ENCODE assay signal across 26 cellular contexts in the genomic region with DNA sequence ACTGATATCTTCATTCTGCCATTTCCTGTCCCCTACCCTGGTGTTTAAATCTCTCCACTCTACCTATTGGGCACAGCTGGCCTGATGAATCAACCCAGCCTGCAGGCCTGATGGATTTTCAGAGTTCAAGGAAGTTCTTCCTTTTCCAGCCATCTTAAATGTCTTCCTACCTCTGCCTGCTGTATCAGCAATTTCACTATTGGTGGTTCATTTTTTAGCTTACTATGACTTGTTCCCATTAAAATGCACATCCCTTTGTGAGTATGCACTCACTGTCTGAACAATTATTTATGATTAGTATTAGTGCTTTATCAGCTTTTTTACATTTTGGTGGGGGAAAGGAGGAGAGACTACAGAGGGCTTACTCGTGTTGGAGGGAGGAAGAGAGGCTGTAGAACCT. TPM values are rescaled to one million over a fixed set of nuclear protein-coding genes. Genes with fewer than 3 reads are reported as not detected.
DNase-seq lines count a peak whose midpoint lies in the region; ATAC-seq, FAIRE-seq and TF ChIP-seq lines count a peak whose summit lies in the region.
"Had no signal": no experiment of that assay in that cellular context is flagged by ENCODE, and none has a peak within 500 bp of the region (broad histone marks: within the 10 kb centered on the region; RNA-seq: fewer than 3 reads in every experiment).

No MANE protein-coding gene starts in this region.

- intact Hi-C loops in HepG2 (cut with micrococcal nuclease; ENCODE audit: unreplicated experiment) = no loop called here
- intact Hi-C loops in right lobe of liver (cut with DNase I) = no loop called here
- intact Hi-C loops in K562 (cut with micrococcal nuclease) = no loop called here

- TF ChIP-seq POLR2A in HepG2 (IDR thresholded peaks at IDR 0.05; ENCODE audit: insufficient read depth in 1 of 2, low read depth in 2 of 2, low read length in 2 of 2) (no peak), right lobe of liver (IDR thresholded peaks at IDR 0.05) (no peak), K562 (conservative IDR thresholded peaks at IDR 0.05) (no peak)

- DNase-seq in HepG2 (ENCODE audit: low spot score) (no peak), right lobe of liver (no peak), K562 (ENCODE audit: extremely low read depth in 1 of 4, low spot score in 3 of 4) (no peak), islet precursor cell (peak; percentile 8), hypothalamus (lab: John Stamatoyannopoulos, UW) (no peak)
- DNase-seq: ACHN; AML-193; BE2C; Calu3; CD4-positive, alpha-beta T cell; COR-L47; DMS53; DMS79 treated with DMSO at 0.1 percent for 48 hours; GF-D8; GM23248; H7; HCEC 1CT had no signal

- WGBS in HepG2 (ENCODE audit: low lambda C conversion rate) = 0% methylated on average over 1 of the region's 1 CpG
- 0% methylated on average over 1 of the region's 1 CpG for WGBS in right lobe of liver (ENCODE audit: insufficient coverage, low coverage, low lambda C conversion rate, missing lambda C conversion rate)
- 0% methylated on average over 1 of the region's 1 CpG for WGBS in K562 (ENCODE audit: insufficient coverage, low coverage, missing lambda C conversion rate)

- H3K4me3 ChIP-seq in HepG2 (replicated peaks in 1 of 3; ENCODE audit: insufficient read depth in 1 of 3, low read depth in 2 of 3, low read length in 3 of 3) (no peak overlapping the region), right lobe of liver (no peak overlapping the region), K562 (no peak overlapping the region)
- H3K4me3 ChIP-seq: BLaER1 treated with 17β-estradiol and CSF1 and Interleukin-3, amounts not matched to agents 10 nM and 100 nM; GM23248 had no signal

- H3K9me3 ChIP-seq in HepG2 (ENCODE audit: low read length) = peaks cover 20% of the 10 kb centered on the region
- peaks cover 0 to 6% (median 0%) of the 10 kb centered on the region in 4 donors for H3K9me3 ChIP-seq in right lobe of liver
- H3K9me3 ChIP-seq in K562 (replicated peaks; ENCODE audit: control insufficient read depth, insufficient read depth, low read depth, low read length) = no peaks in the 10 kb centered on the region; the same call in none of the 2 replicates
- H3K9me3 ChIP-seq: BE2C had no signal

- no peaks in the 10 kb centered on the region for H3K79me2 ChIP-seq in HepG2 (ENCODE audit: insufficient read depth, low read length)
- no peaks in the 10 kb centered on the region for H3K79me2 ChIP-seq in K562 (ENCODE audit: control insufficient read depth, insufficient read depth, low read length)

- TF ChIP-seq EP300 in HepG2 (IDR thresholded peaks at IDR 0.05; ENCODE audit: low read depth in 2 of 2, low read length in 2 of 2) (no peak), HepG2 (CRISPR knock-in tag; IDR thresholded peaks at IDR 0.05; ENCODE audit: borderline replicate concordance) (no peak), K562 (IDR thresholded peaks at IDR 0.05; ENCODE audit: low read length) (no peak)

- BruUV-seq in HepG2 (replicated peaks; lab: Mats Ljungman, UMichigan) = no TSS peak
- no TSS peak for BruUV-seq in K562 (replicated peaks; lab: Mats Ljungman, UMichigan)

- H3K9ac ChIP-seq in HepG2 (ENCODE audit: insufficient read depth, low read depth, low read length) (no peak overlapping the region), K562 (ENCODE audit: insufficient read depth in 1 of 2, low read depth in 2 of 2, low read length in 2 of 2) (no peak overlapping the region)
- H3K9ac ChIP-seq: BLaER1 treated with 17β-estradiol and CSF1 and Interleukin-3, amounts not matched to agents 10 nM and 100 nM; GM23248 had no signal

- H3K36me3 ChIP-seq in HepG2 (replicated peaks in 1 of 2; ENCODE audit: control insufficient read depth in 1 of 2, insufficient read depth in 2 of 2, low read length in 2 of 2) = no peaks in the 10 kb centered on the region
- no peaks in the 10 kb centered on the region for H3K36me3 ChIP-seq in right lobe of liver
- H3K36me3 ChIP-seq in K562 (ENCODE audit: control insufficient read depth, insufficient read depth, low read length) = no peaks in the 10 kb centered on the region
- H3K36me3 ChIP-seq: BE2C; BLaER1 treated with 17β-estradiol and CSF1 and Interleukin-3, amounts not matched to agents 10 nM and 100 nM had no signal

- in situ Hi-C loops in HepG2 (cut with HindIII; ENCODE audit: extremely low pct_ligation_motif_present, low pct_unique_long_range_greater_than_20kb) = no loop called here
- in situ Hi-C loops in K562 (cut with MboI) = no loop called here

- H2AFZ ChIP-seq in HepG2 (ENCODE audit: low read length) (no peak overlapping the region), K562 (ENCODE audit: low read depth, low read length) (no peak overlapping the region)
- H2AFZ ChIP-seq: GM23248 had no signal

- TF ChIP-seq RAD21 in HepG2 (CRISPR knock-in tag; IDR thresholded peaks at IDR 0.05) = no peak
- no peak for TF ChIP-seq RAD21 in K562 (CRISPR knock-in tag; conservative IDR thresholded peaks at IDR 0.05 in 1 of 2, IDR thresholded peaks at IDR 0.05 in 1 of 2)

- CTCF ChIA-PET in HepG2 (lab: Yijun Ruan, JAX; ENCODE audit: low intra/inter-chr PET ratio, low total read pairs) (no interaction called here), K562 (lab: Yijun Ruan, JAX; ENCODE audit: low intra/inter-chr PET ratio) (no interaction called here)

- no peak overlapping the region for H3K27ac ChIP-seq in HepG2 (ENCODE audit: extremely low read length, insufficient read depth, low read length)
- H3K27ac ChIP-seq in right lobe of liver = no peak overlapping the region
- H3K27ac ChIP-seq in K562 (ENCODE audit: extremely low read depth, low read depth, low read length) = no peak overlapping the region
- H3K27ac ChIP-seq: 22Rv1; BLaER1 treated with 17β-estradiol and CSF1 and Interleukin-3, amounts not matched to agents 10 nM and 100 nM; GM23248 had no signal

- H3K4me2 ChIP-seq in HepG2 (ENCODE audit: low read depth, low read length) = no peak overlapping the region
- no peak overlapping the region for H3K4me2 ChIP-seq in K562 (ENCODE audit: insufficient read depth, low read length)
- H3K4me2 ChIP-seq: BLaER1 treated with 17β-estradiol and CSF1 and Interleukin-3, amounts not matched to agents 10 nM and 100 nM had no signal

- ATAC-seq in HepG2 (no peak), right lobe of liver (no peak), K562 (no peak), GM18517 (IDR thresholded peaks at IDR 0.05; ENCODE audit: unreplicated experiment) (no peak)

- H4K20me1 ChIP-seq in HepG2 (ENCODE audit: insufficient read depth, low read length) (no peaks in the 10 kb centered on the region), K562 (replicated peaks; ENCODE audit: control insufficient read depth, insufficient read depth, low read length) (no peaks in the 10 kb centered on the region)
- H4K20me1 ChIP-seq: BLaER1 treated with 17β-estradiol and CSF1 and Interleukin-3, amounts not matched to agents 10 nM and 100 nM had no signal

- no peak for TF ChIP-seq CTCF in HepG2 (CRISPR knock-in tag; IDR thresholded peaks at IDR 0.05)
- TF ChIP-seq CTCF in right lobe of liver (IDR thresholded peaks at IDR 0.05) = no peak
- no peak for TF ChIP-seq CTCF in K562 (IDR thresholded peaks at IDR 0.05 in 2 of 3, conservative IDR thresholded peaks at IDR 0.05 in 1 of 3; ENCODE audit: insufficient read depth in 2 of 3, low read depth in 1 of 3, low read length in 3 of 3)

- peaks cover 1 to 4% of the 10 kb centered on the region in 2 experiments; a peak in 1 of 5 replicates for H3K27me3 ChIP-seq in HepG2 (ENCODE audit: control insufficient read depth in 1 of 2, insufficient read depth in 2 of 2, low read length in 2 of 2)
- no peaks in the 10 kb centered on the region for H3K27me3 ChIP-seq in right lobe of liver
- H3K27me3 ChIP-seq in K562 (ENCODE audit: control insufficient read depth in 2 of 2, insufficient read depth in 2 of 2, low read length in 2 of 2) = peaks cover 0 to 5% of the 10 kb centered on the region in 2 experiments; a peak in 2 of 5 replicates
- H3K27me3 ChIP-seq: BE2C; BLaER1 treated with 17β-estradiol and CSF1 and Interleukin-3, amounts not matched to agents 10 nM and 100 nM had no signal

- H3K9me1 ChIP-seq in K562 (ENCODE audit: control insufficient read depth, insufficient read depth, low read length) = no peaks in the 10 kb centered on the region

- POLR2A ChIA-PET in HepG2 (lab: Yijun Ruan, JAX) (no interaction called here), K562 (lab: Yijun Ruan, JAX) (no interaction called here)

- no peaks in the 10 kb centered on the region for H3K4me1 ChIP-seq in HepG2 (ENCODE audit: insufficient read depth, low read length)
- no peaks in the 10 kb centered on the region for H3K4me1 ChIP-seq in right lobe of liver
- H3K4me1 ChIP-seq in K562 (replicated peaks in 1 of 2; ENCODE audit: control insufficient read depth in 2 of 2, insufficient read depth in 2 of 2, low read length in 2 of 2) = no peaks in the 10 kb centered on the region
- H3K4me1 ChIP-seq: BE2C had no signal

- FAIRE-seq in HepG2 (lab: Jason Lieb, UNC) (no peak), K562 (lab: Jason Lieb, UNC) (no peak)
- FAIRE-seq: A204.1, GM12891, GM18507, H1 had no signal

RNA-seq across cellular contexts. Expression of a gene that starts 48.6 kb away (rescaled TPM):
- not detected in 2 replicates for total RNA-seq in HepG2 (2016; rRNA removed; fragmentation: Illumina TruSeq; extraction: Trizol)
- total RNA-seq in HepG2 (2016; cell fraction: cytosol; rRNA removed; fragmentation: Illumina TruSeq; extraction: Trizol; ENCODE audit: low read depth) = not detected in 2 replicates
- total RNA-seq in HepG2 (2016; cell fraction: insoluble cytoplasmic fraction; rRNA removed; fragmentation: Illumina TruSeq; extraction: Trizol) = not detected in 2 replicates
- total RNA-seq in HepG2 (2016; cell fraction: membrane; rRNA removed; fragmentation: Illumina TruSeq; extraction: Trizol) = not detected in 2 replicates
- not detected in 2 replicates for total RNA-seq in HepG2 (2016; cell fraction: nucleus; rRNA removed; fragmentation: Illumina TruSeq; extraction: Trizol)
- not detected in 2 replicates for polyA plus RNA-seq in HepG2 (2011; rRNA removed)
- not detected in 2 replicates for polyA plus RNA-seq in HepG2 (2011; cell fraction: cytosol; rRNA removed)
- not detected in 2 replicates for polyA plus RNA-seq in HepG2 (2011; cell fraction: nucleus; rRNA removed)
- not detected in 2 replicates for polyA plus RNA-seq in HepG2 (2012)
- not detected in 2 replicates for polyA plus RNA-seq in HepG2 (2016; cell fraction: cytosol; fragmentation: Illumina TruSeq; extraction: Trizol; ENCODE audit: low read depth)
- polyA plus RNA-seq in HepG2 (2016; cell fraction: insoluble cytoplasmic fraction; fragmentation: Illumina TruSeq; extraction: Trizol; ENCODE audit: low read depth) = not detected in 2 replicates
- polyA plus RNA-seq in HepG2 (2016; cell fraction: membrane; fragmentation: Illumina TruSeq; extraction: Trizol; ENCODE audit: low read depth) = not detected in 2 replicates
- polyA plus RNA-seq in HepG2 (2016; cell fraction: nucleus; fragmentation: Illumina TruSeq; extraction: Trizol; ENCODE audit: insufficient read depth, low read depth) = not detected in 2 replicates
- 0.64 TPM in 1 of 2 replicates, not detected in the other for polyA minus RNA-seq in HepG2 (2011; rRNA and poly(A)+ RNA removed; ENCODE audit: low replicate concordance)
- not detected in 2 replicates for polyA minus RNA-seq in HepG2 (2011; cell fraction: cytosol; rRNA and poly(A)+ RNA removed)
- polyA minus RNA-seq in HepG2 (2011; cell fraction: nucleus; rRNA and poly(A)+ RNA removed) = not detected in 2 replicates
- not detected for total RNA-seq in right lobe of liver
- total RNA-seq in K562 (2011; cell fraction: chromatin; rRNA removed; ENCODE audit: low replicate concordance) = not detected in 2 replicates
- not detected in 2 replicates for total RNA-seq in K562 (2011; cell fraction: nucleolus; rRNA removed)
- total RNA-seq in K562 (2011; cell fraction: nucleoplasm; rRNA removed) = not detected in 2 replicates
- not detected in 2 replicates for total RNA-seq in K562 (2014; rRNA removed)
- total RNA-seq in K562 (2014; rRNA removed; fragmentation: Illumina TruSeq; extraction: Trizol) = not detected in 2 replicates
- not detected in 2 replicates for total RNA-seq in K562 (2015; rRNA removed; fragmentation: Illumina TruSeq; extraction: Trizol)
- total RNA-seq in K562 (2021) = not detected in 2 replicates
- not detected in 2 replicates for polyA plus RNA-seq in K562 (2011; rRNA removed)
- polyA plus RNA-seq in K562 (2011; cell fraction: cytosol; rRNA removed) = not detected in 2 replicates
- polyA plus RNA-seq in K562 (2011; cell fraction: nucleus; rRNA removed) = not detected in 2 replicates
- polyA plus RNA-seq in K562 (2012) = not detected in 2 replicates
- polyA plus RNA-seq in K562 (2014; fragmentation: Illumina TruSeq; extraction: Trizol) = not detected in 2 replicates
- not detected for polyA plus RNA-seq in K562 (2014; fragmentation: Nextera tagmentation; extraction: Ambion mirVana)
- polyA plus RNA-seq in K562 (2014; rRNA removed) = 0.05 TPM in 1 of 2 replicates, not detected in the other
- not detected in 2 replicates for polyA minus RNA-seq in K562 (2011; rRNA and poly(A)+ RNA removed)
- polyA minus RNA-seq in K562 (2011; cell fraction: cytosol; rRNA and poly(A)+ RNA removed) = not detected in 2 replicates
- polyA minus RNA-seq in K562 (2011; cell fraction: nucleus; rRNA and poly(A)+ RNA removed) = not detected in 2 replicates
- total RNA-seq: Calu3; CD4-positive, alpha-beta T cell; G401; GM23248 had no signal
- polyA plus RNA-seq: CD14-positive monocyte, GM23248 had no signal
